ENCODE assay signal across 10 cellular contexts in the genomic region with DNA sequence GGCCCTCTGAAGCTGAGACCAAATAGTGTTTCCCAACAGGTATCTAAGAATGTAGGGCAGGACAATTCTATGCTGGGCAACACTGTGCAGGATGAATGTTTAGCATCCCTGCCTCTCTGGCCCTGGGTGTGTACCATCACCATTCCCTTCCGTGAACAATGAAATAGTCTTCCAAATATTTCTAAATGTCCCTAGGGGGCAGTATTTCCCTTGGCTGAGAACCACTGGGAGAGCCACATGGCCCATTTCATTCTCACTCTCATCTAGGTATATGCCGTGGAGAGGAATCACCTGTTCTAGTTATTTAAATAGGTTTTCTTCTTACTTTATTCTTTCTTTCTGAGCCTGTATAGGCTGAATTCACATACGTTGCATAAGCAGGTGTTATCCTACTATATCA.
DNase-seq lines count a peak whose midpoint lies in the region; ATAC-seq, FAIRE-seq and TF ChIP-seq lines count a peak whose summit lies in the region.
"Had no signal": no experiment of that assay in that cellular context is flagged by ENCODE, and none has a peak within 500 bp of the region (broad histone marks: within the 10 kb centered on the region; RNA-seq: fewer than 3 reads in every experiment).

No MANE protein-coding gene starts in this region.

- no peak for TF ChIP-seq CTCF in HEK293 (tag by site-specific recombination; IDR thresholded peaks at IDR 0.05)
- TF ChIP-seq CTCF in OCI-LY1 (IDR thresholded peaks at IDR 0.05; ENCODE audit: low read length), result peak; percentile 50; the same call in 1 of the 2 replicates
- peak; percentile 44 for TF ChIP-seq CTCF in glutamatergic neuron (IDR thresholded peaks at IDR 0.05; ENCODE audit: partially characterized antibody, unreplicated experiment)
- TF ChIP-seq CTCF in CD14-positive monocyte (IDR thresholded peaks at IDR 0.05), result no peak
- TF ChIP-seq CTCF in kidney (IDR thresholded peaks at IDR 0.05; ENCODE audit: borderline replicate concordance, extremely low read depth, insufficient read depth), result no peak

- H3F3A ChIP-seq in OCI-LY1 (ENCODE audit: insufficient read depth, low read length), result no peaks in the 10 kb centered on the region

- no peak for ATAC-seq in GM19463 (IDR thresholded peaks at IDR 0.05; ENCODE audit: unreplicated experiment)
- ATAC-seq in HG02840 (IDR thresholded peaks at IDR 0.05; ENCODE audit: low FRiP score, unreplicated experiment), result no peak

- H3K27ac Mint-ChIP-seq in glutamatergic neuron (ENCODE audit: unreplicated experiment) (no peak overlapping the region), CD14-positive monocyte (no peak overlapping the region)

- DNase-seq in AG08395 (ENCODE audit: low spot score), result peak; percentile 33
- DNase-seq in glutamatergic neuron, result no peak
- DNase-seq in CD14-positive monocyte (ENCODE audit: low spot score), result no peak
- no peak for DNase-seq in kidney
- DNase-seq: NCI-H226 had no signal

- H3K4me2 ChIP-seq in OCI-LY1 (ENCODE audit: low read length), result no peak overlapping the region

- no peaks in the 10 kb centered on the region for H3K79me2 ChIP-seq in OCI-LY1 (ENCODE audit: insufficient read depth, low read length)
- H3K79me2 ChIP-seq: parathyroid adenoma had no signal

- no peak for FAIRE-seq in kidney (lab: Jason Lieb, UNC)

- H3K9me3 ChIP-seq in HEK293 (ENCODE audit: control insufficient read depth, insufficient read depth, low read depth, low read length), result no peaks in the 10 kb centered on the region
- H3K9me3 ChIP-seq in OCI-LY1 (ENCODE audit: low read length), result no peaks in the 10 kb centered on the region
- H3K9me3 ChIP-seq in kidney (ENCODE audit: control insufficient read depth in 1 of 2, low read length in 2 of 2), result peaks cover under 1 to 5% of the 10 kb centered on the region in 2 donors

- CTCF ChIA-PET in HEK293 (lab: Yijun Ruan, JAX), result interaction anchor here (1.0 to 1.9 kb wide), 2 partner anchors 15 to 932 kb away, joined by 5 to 8 read pairs; no protein-coding TSS in a partner anchor

- POLR2A ChIA-PET in HEK293 (lab: Yijun Ruan, JAX), result no interaction called here

- H3K9ac ChIP-seq in OCI-LY1 (ENCODE audit: low read length), result no peak overlapping the region
- H3K9ac ChIP-seq in kidney (ENCODE audit: low read length in 2 of 2), result no peak overlapping the region
- H3K9ac ChIP-seq: parathyroid adenoma had no signal

- intact Hi-C loops in CD14-positive monocyte (cut with micrococcal nuclease) (no loop called here), kidney (cut with DNase I) (no loop called here)

- H3K27me3 Mint-ChIP-seq in glutamatergic neuron (ENCODE audit: unreplicated experiment) (peaks cover 2% of the 10 kb centered on the region), CD14-positive monocyte (ENCODE audit: low read depth in 3 of 3) (peaks cover 2 to 6% (median 4%) of the 10 kb centered on the region in 3 donors)

- H2AFZ ChIP-seq in OCI-LY1 (ENCODE audit: low read length), result no peak overlapping the region
- H2AFZ ChIP-seq: parathyroid adenoma had no signal

- H4K20me1 ChIP-seq in OCI-LY1 (ENCODE audit: insufficient read depth, low read length), result no peaks in the 10 kb centered on the region

- H3K9me3 Mint-ChIP-seq in glutamatergic neuron (ENCODE audit: unreplicated experiment) (peaks cover under 1% of the 10 kb centered on the region), CD14-positive monocyte (peaks cover 4 to 9% (median 9%) of the 10 kb centered on the region in 7 donors)

- no peaks in the 10 kb centered on the region for H3K27me3 ChIP-seq in OCI-LY1 (ENCODE audit: insufficient read depth, low read length)

- H3K4me1 Mint-ChIP-seq in glutamatergic neuron (ENCODE audit: low read depth, unreplicated experiment) (no peaks in the 10 kb centered on the region), CD14-positive monocyte (no peaks in the 10 kb centered on the region)

- H3K36me3 Mint-ChIP-seq in glutamatergic neuron (ENCODE audit: unreplicated experiment), result peaks cover 4% of the 10 kb centered on the region
- no peaks in the 10 kb centered on the region for H3K36me3 Mint-ChIP-seq in CD14-positive monocyte

- H3K4me3 ChIP-seq in HEK293 (ENCODE audit: low read depth, low read length), result no peak overlapping the region
- no peak overlapping the region for H3K4me3 ChIP-seq in OCI-LY1 (ENCODE audit: low read depth, low read length, poor library complexity, severe bottlenecking)
- H3K4me3 ChIP-seq in kidney (ENCODE audit: low read length in 2 of 2), result no peak overlapping the region

- H3K4me3 Mint-ChIP-seq in glutamatergic neuron (ENCODE audit: unreplicated experiment), result no peak overlapping the region
- H3K4me3 Mint-ChIP-seq in CD14-positive monocyte, result no peak overlapping the region

- H3K4me1 ChIP-seq in HEK293 (ENCODE audit: control insufficient read depth, insufficient read depth, low read length) (no peaks in the 10 kb centered on the region), OCI-LY1 (ENCODE audit: insufficient read depth, low read length, severe bottlenecking) (no peaks in the 10 kb centered on the region), kidney (ENCODE audit: control insufficient read depth in 1 of 2, insufficient read depth in 1 of 2, low read depth in 1 of 2, low read length in 2 of 2) (no peaks in the 10 kb centered on the region)
- H3K4me1 ChIP-seq: parathyroid adenoma had no signal

- H3K36me3 ChIP-seq in HEK293 (ENCODE audit: control insufficient read depth in 2 of 2, insufficient read depth in 1 of 2, low read length in 2 of 2), result no peaks in the 10 kb centered on the region
- H3K36me3 ChIP-seq in OCI-LY1 (ENCODE audit: insufficient read depth, low read length), result no peaks in the 10 kb centered on the region
- H3K36me3 ChIP-seq in kidney (ENCODE audit: control insufficient read depth in 1 of 2, insufficient read depth in 2 of 2, low read length in 2 of 2), result no peaks in the 10 kb centered on the region

- H3K27ac ChIP-seq in HEK293 (ENCODE audit: extremely low read depth, low read depth, low read length) (no peak overlapping the region), OCI-LY1 (ENCODE audit: low read depth, low read length, poor library complexity, severe bottlenecking) (no peak overlapping the region), kidney (ENCODE audit: low read depth in 2 of 2, low read length in 2 of 2) (no peak overlapping the region)
- H3K27ac ChIP-seq: parathyroid adenoma had no signal

- H3K9me2 ChIP-seq in OCI-LY1 (ENCODE audit: low read depth, low read length), result no peaks in the 10 kb centered on the region

TF ChIP-seq in HEK293, 187 proteins besides CTCF, POLR2A, EP300 and RAD21:
- peak; percentile 22; the same call in 1 of the 2 replicates for TF ChIP-seq ZNF654 (tag by site-specific recombination; IDR thresholded peaks at IDR 0.05; ENCODE audit: low read depth)
- TF ChIP-seq, protein P1, sequence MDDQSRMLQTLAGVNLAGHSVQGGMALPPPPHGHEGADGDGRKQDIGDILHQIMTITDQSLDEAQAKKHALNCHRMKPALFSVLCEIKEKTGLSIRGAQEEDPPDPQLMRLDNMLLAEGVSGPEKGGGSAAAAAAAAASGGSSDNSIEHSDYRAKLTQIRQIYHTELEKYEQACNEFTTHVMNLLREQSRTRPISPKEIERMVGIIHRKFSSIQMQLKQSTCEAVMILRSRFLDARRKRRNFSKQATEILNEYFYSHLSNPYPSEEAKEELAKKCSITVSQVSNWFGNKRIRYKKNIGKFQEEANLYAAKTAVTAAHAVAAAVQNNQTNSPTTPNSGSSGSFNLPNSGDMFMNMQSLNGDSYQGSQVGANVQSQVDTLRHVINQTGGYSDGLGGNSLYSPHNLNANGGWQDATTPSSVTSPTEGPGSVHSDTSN (CRISPR knock-in tag; IDR thresholded peaks at IDR 0.05), result no peak

Comparison
In these comparisons a context has a peak if more than half of its experiments do, and no peak if none do; other contexts are left out.
1. CTCF ChIP-seq: peak in OCI-LY1 (single experiment) and glutamatergic neuron (single experiment); none in HEK293 (single experiment), CD14-positive monocyte (single experiment) and kidney (single experiment).